Comparison of ENCODE assay signal across 21 cellular contexts in the genomic region with DNA sequence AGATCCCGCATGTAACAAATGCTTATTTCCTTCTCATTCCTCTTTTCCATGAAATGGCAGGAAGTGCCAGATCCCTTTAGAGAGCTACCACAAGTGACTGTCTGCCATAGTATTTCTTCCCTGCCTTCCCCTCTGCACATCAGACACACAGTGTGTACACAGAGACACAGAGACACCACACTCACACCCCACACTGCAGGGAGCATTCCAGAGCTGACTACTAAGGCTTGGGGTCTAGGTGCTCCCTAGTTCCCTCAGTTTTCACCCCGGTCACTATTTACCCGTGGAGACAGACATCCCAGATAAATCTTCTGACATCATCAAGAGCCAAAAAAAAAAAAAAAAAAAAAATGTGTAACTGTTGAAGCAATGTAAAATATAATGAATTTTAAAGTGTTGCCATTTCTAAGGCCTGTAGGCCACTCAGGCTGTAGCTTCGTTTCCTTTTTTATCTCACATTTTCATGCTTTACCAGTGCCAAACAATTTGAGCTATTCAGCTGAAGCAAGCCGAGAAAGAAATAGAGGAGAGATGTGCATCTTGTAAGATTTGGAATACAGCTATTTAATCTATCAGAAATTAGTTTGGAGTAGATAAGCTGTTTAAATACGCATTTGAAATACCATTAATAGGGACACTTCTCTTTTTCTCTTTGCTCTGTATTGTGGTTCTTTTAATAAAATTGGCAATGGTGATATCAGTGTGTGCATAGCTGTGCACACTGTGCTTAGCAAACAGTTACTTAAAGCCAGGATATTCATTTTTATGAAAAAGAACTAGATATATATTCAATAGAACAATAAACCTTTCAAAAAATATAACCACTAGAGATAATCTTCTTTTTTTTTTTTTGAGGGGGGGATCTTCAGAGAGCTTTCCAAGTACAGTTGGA.
DNase-seq lines count a peak whose midpoint lies in the region; ATAC-seq and TF ChIP-seq lines count a peak whose summit lies in the region.
"Had no signal": no experiment of that assay in that cellular context is flagged by ENCODE, and none has a peak within 500 bp of the region (broad histone marks: within the 10 kb centered on the region; RNA-seq: fewer than 3 reads in every experiment).

No MANE protein-coding gene starts in this region.

- no peaks in the 10 kb centered on the region for H3K27me3 ChIP-seq in Caco-2 (replicated peaks; ENCODE audit: control insufficient read depth, insufficient read depth, low read length)
- no peaks in the 10 kb centered on the region for H3K27me3 ChIP-seq in parathyroid adenoma (ENCODE audit: control insufficient read depth, insufficient read depth, low read length)
- H3K27me3 ChIP-seq in MM.1S (replicated peaks; ENCODE audit: insufficient read depth, low read length) = no peaks in the 10 kb centered on the region
- H3K27me3 ChIP-seq: cardiac muscle cell, gastroesophageal sphincter, suprapubic skin had no signal

- H3K4me1 ChIP-seq in Caco-2 (peaks cover 35% of the 10 kb centered on the region), parathyroid adenoma (peaks cover 5% of the 10 kb centered on the region), MM.1S (ENCODE audit: low read length) (0 out of 2 replicates have a peak, but pooled peaks cover 5% of the 10 kb centered on the region)
- H3K4me1 ChIP-seq: suprapubic skin had no signal

- POLR2A ChIA-PET in Caco-2 (lab: Charles Lee) = no interaction called here
- POLR2A ChIA-PET in WTC11 (lab: Charles Lee) = interaction anchor here (0.6 to 0.7 kb wide), 2 partner anchors 273 to 327 kb away, joined by 3 to 4 read pairs; no protein-coding TSS in a partner anchor

- no TSS peak for BruUV-seq in Caco-2 (replicated peaks; lab: Mats Ljungman, UMichigan)

- H3K27ac Mint-ChIP-seq in Caco-2 (ENCODE audit: unreplicated experiment) (peak overlapping the region; percentile 42), WTC11 (no peak overlapping the region)
- H3K27ac Mint-ChIP-seq: activated T-helper 1 cell treated with anti-CD3 and anti-CD28 coated beads, Interleukin-12 subunit alpha, Interleukin-12 subunit beta, Interleukin-2, Interleukin-4 antibody, amounts not matched to agents 30 ng/mL and 10 ng/mL and 1 ng/mL, durations not matched to agents 14 hours and 24 hours and 36 hours; CD4-positive, alpha-beta T cell had no signal

- H3K27ac ChIP-seq in parathyroid adenoma = peak overlapping the region; percentile 5
- no peak overlapping the region for H3K27ac ChIP-seq in MM.1S (ENCODE audit: low read length)
- H3K27ac ChIP-seq: cardiac muscle cell, suprapubic skin had no signal

- H2AFZ ChIP-seq in parathyroid adenoma (peak overlapping the region; percentile 44), MM.1S (ENCODE audit: low read length) (no peak overlapping the region)

- H3K9me3 ChIP-seq in Caco-2 (no peaks in the 10 kb centered on the region), parathyroid adenoma (ENCODE audit: control insufficient read depth, low read length) (no peaks in the 10 kb centered on the region), MM.1S (replicated peaks; ENCODE audit: insufficient read depth, low read length) (no peaks in the 10 kb centered on the region)
- H3K9me3 ChIP-seq: gastroesophageal sphincter, suprapubic skin had no signal

- H3K4me1 Mint-ChIP-seq in Caco-2 (ENCODE audit: low read depth, unreplicated experiment) (peaks cover 36% of the 10 kb centered on the region), WTC11 (peaks cover 27% of the 10 kb centered on the region)

- no peaks in the 10 kb centered on the region for H4K20me1 ChIP-seq in MM.1S (ENCODE audit: insufficient read depth, low read length)

- H3K9ac ChIP-seq in parathyroid adenoma = no peak overlapping the region
- no peak overlapping the region for H3K9ac ChIP-seq in MM.1S (ENCODE audit: low read length)

- CTCF ChIA-PET in Caco-2 (lab: Charles Lee) = interaction anchor here (0.6 to 1.2 kb wide), 3 partner anchors 74 to 211 kb away, joined by 3 to 6 read pairs (median 3); no protein-coding TSS in a partner anchor
- CTCF ChIA-PET in WTC11 (lab: Charles Lee) = interaction anchor here (0.7 to 1.9 kb wide), 5 partner anchors 9 to 185 kb away, joined by 3 to 7 read pairs (median 5); no protein-coding TSS in a partner anchor

- H3K36me3 ChIP-seq in Caco-2 (ENCODE audit: control insufficient read depth, insufficient read depth, low read length) (no peaks in the 10 kb centered on the region), parathyroid adenoma (ENCODE audit: control insufficient read depth, insufficient read depth, low read length) (no peaks in the 10 kb centered on the region), MM.1S (replicated peaks; ENCODE audit: insufficient read depth, low read length) (no peaks in the 10 kb centered on the region)
- H3K36me3 ChIP-seq: cardiac muscle cell, gastroesophageal sphincter, suprapubic skin had no signal

- H3K9me3 Mint-ChIP-seq in Caco-2 (ENCODE audit: unreplicated experiment) = no peaks in the 10 kb centered on the region
- H3K9me3 Mint-ChIP-seq in WTC11 = no peaks in the 10 kb centered on the region
- H3K9me3 Mint-ChIP-seq: activated T-helper 1 cell treated with anti-CD3 and anti-CD28 coated beads, Interleukin-12 subunit alpha, Interleukin-12 subunit beta, Interleukin-2, Interleukin-4 antibody, amounts not matched to agents 30 ng/mL and 10 ng/mL and 1 ng/mL, durations not matched to agents 14 hours and 24 hours and 36 hours; CD4-positive, alpha-beta T cell had no signal

- peak; percentile 57 for ATAC-seq in WTC11
- ATAC-seq in HG02938 (IDR thresholded peaks at IDR 0.05; ENCODE audit: unreplicated experiment) = no peak
- ATAC-seq: gastroesophageal sphincter had no signal

- TF ChIP-seq CTCF in Caco-2 (IDR thresholded peaks at IDR 0.05; ENCODE audit: insufficient read depth in 1 of 2, low read depth in 1 of 2, low read length in 1 of 2, severe bottlenecking in 1 of 2, unreplicated experiment in 1 of 2) = no peak
- no peak for TF ChIP-seq CTCF in WTC11 (IDR thresholded peaks at IDR 0.05)
- TF ChIP-seq CTCF in parathyroid adenoma (IDR thresholded peaks at IDR 0.05) = no peak
- TF ChIP-seq CTCF in MM.1S (IDR thresholded peaks at IDR 0.05; ENCODE audit: low read length) = no peak

- H3K36me3 Mint-ChIP-seq in Caco-2 (ENCODE audit: insufficient read depth, unreplicated experiment) (no peaks in the 10 kb centered on the region), WTC11 (no peaks in the 10 kb centered on the region)

- H3K27me3 Mint-ChIP-seq in Caco-2 (ENCODE audit: insufficient read depth, unreplicated experiment) (no peaks in the 10 kb centered on the region), WTC11 (ENCODE audit: low read depth) (no peaks in the 10 kb centered on the region)
- H3K27me3 Mint-ChIP-seq: CD4-positive, alpha-beta T cell had no signal

- H3K79me2 ChIP-seq in parathyroid adenoma (no peaks in the 10 kb centered on the region), MM.1S (ENCODE audit: low read length) (no peaks in the 10 kb centered on the region)

- H3F3A ChIP-seq in MM.1S (ENCODE audit: insufficient read depth, low read length) = no peaks in the 10 kb centered on the region

- intact Hi-C loops in Caco-2 (cut with micrococcal nuclease; ENCODE audit: unreplicated experiment) (no loop called here), posterior vena cava (cut with DNase I) (no loop called here)

- H3K4me3 Mint-ChIP-seq in Caco-2 (ENCODE audit: unreplicated experiment) = no peak overlapping the region
- no peak overlapping the region for H3K4me3 Mint-ChIP-seq in WTC11
- H3K4me3 Mint-ChIP-seq: activated T-helper 1 cell treated with anti-CD3 and anti-CD28 coated beads, Interleukin-12 subunit alpha, Interleukin-12 subunit beta, Interleukin-2, Interleukin-4 antibody, amounts not matched to agents 30 ng/mL and 10 ng/mL and 1 ng/mL, durations not matched to agents 14 hours and 24 hours and 36 hours; CD4-positive, alpha-beta T cell had no signal

- no peaks in the 10 kb centered on the region for H3K9me2 ChIP-seq in MM.1S (replicated peaks; ENCODE audit: insufficient read depth, low read length)

- H3K4me2 ChIP-seq in parathyroid adenoma (ENCODE audit: low read length) (no peak overlapping the region), MM.1S (ENCODE audit: low read depth, low read length) (no peak overlapping the region)

- DNase-seq in Caco-2 (no peak), WTC11 (ENCODE audit: low spot score) (no peak), iPS-NIHi11 (ENCODE audit: low spot score) (peak; percentile 6), MM.1S (no peak), posterior vena cava (ENCODE audit: low spot score) (no peak)
- DNase-seq in stimulated activated CD4-positive, alpha-beta T cell treated with anti-CD3 and anti-CD28 coated beads, Interleukin-4, amount 100 ng/mL, for 24 hours = no peak
- DNase-seq: activated CD4-positive, CD25-positive, alpha-beta regulatory T cell treated with anti-CD3 and anti-CD28 coated beads, Interleukin-2, amount 50 U/mL, for 72 hours; activated CD8-positive, alpha-beta memory T cell treated with anti-CD3 and anti-CD28 coated beads for 24 hours; CD4-positive, alpha-beta T cell; DMS79 treated with DMSO at 0.1 percent for 48 hours; KG1; NCI-H2029 treated with DMSO at 0.1 percent for 48 hours; NK-92 treated with Interleukin-12 subunit alpha and Interleukin-12 subunit beta, amount 100 ng/mL, for 24 hours; posterior cingulate gyrus; stimulated activated CD4-positive, alpha-beta T cell treated with anti-CD3 and anti-CD28 coated beads, Interleukin-12 subunit alpha, Interleukin-12 subunit beta, amount 100 ng/mL, for 4 hours had no signal

- H3K4me3 ChIP-seq in Caco-2 (ENCODE audit: low read depth, low read length) (no peak overlapping the region), parathyroid adenoma (ENCODE audit: low read depth, low read length) (no peak overlapping the region), MM.1S (ENCODE audit: low read length) (no peak overlapping the region)
- H3K4me3 ChIP-seq: cardiac muscle cell, gastroesophageal sphincter, suprapubic skin had no signal

TF ChIP-seq in WTC11, 78 proteins besides CTCF, POLR2A, EP300 and RAD21 (continues in another document):
- TF ChIP-seq ZNF219 (CRISPR knock-in tag; IDR thresholded peaks at IDR 0.05; ENCODE audit: borderline replicate concordance) = no peak
- TF ChIP-seq MLX (CRISPR knock-in tag; IDR thresholded peaks at IDR 0.05) = no peak
- TF ChIP-seq GABPB1 (CRISPR knock-in tag; IDR thresholded peaks at IDR 0.05) = no peak
- no peak for TF ChIP-seq EMX1 (CRISPR knock-in tag; IDR thresholded peaks at IDR 0.05)
- TF ChIP-seq ATF1 (CRISPR knock-in tag; IDR thresholded peaks at IDR 0.05) = no peak
- TF ChIP-seq SP1 (CRISPR knock-in tag; conservative IDR thresholded peaks at IDR 0.05) = no peak
- TF ChIP-seq NR2C2 (CRISPR knock-in tag; IDR thresholded peaks at IDR 0.05) = no peak
- TF ChIP-seq GRHL2 (CRISPR knock-in tag; IDR thresholded peaks at IDR 0.05; ENCODE audit: insufficient replicate concordance, severe bottlenecking) = no peak
- no peak for TF ChIP-seq NFYB (CRISPR knock-in tag; conservative IDR thresholded peaks at IDR 0.05; ENCODE audit: low read depth)
- no peak for TF ChIP-seq FOXK1 (CRISPR knock-in tag; IDR thresholded peaks at IDR 0.05)
